ENCODE assay signal across 15 cellular contexts in the genomic region with DNA sequence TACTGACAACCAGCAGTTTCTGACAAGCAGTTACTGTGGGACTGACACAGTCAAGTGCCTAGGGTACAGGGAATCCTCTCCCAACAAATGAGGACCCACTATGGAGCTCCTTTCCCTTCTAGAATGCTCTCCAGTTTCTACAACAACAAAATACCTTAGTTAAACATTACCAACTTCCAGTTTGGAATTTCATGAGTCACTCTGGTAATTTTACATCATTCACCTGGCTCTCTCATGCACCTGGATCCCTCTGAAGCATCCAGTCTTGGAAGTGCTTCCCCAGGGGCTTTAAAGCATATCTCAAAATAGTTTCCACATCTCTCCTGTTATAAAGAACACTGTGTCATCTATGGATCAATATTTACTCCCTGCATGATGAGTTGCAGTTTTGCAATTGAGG.
"Had no signal": no experiment of that assay in that cellular context is flagged by ENCODE, and none has a peak within 500 bp of the region (broad histone marks: within the 10 kb centered on the region; RNA-seq: fewer than 3 reads in every experiment).

No MANE protein-coding gene starts in this region.

- ATAC-seq: activated CD8-positive, alpha-beta memory T cell treated with anti-CD3 and anti-CD28 coated beads, Interleukin-2, amount 10 ng/mL, durations not matched to agents 7 days and 5 days; activated naive CD8-positive, alpha-beta T cell treated with anti-CD3 and anti-CD28 coated beads, Interleukin-2, amount 50 U/mL, for 24 hours; gastroesophageal sphincter; stimulated activated effector memory CD8-positive, alpha-beta T cell treated with anti-CD3 and anti-CD28 coated beads, Interleukin-12 subunit alpha, Interleukin-12 subunit beta, amount 100 ng/mL, for 72 hours had no signal

- H3K27me3 Mint-ChIP-seq: activated CD8-positive, alpha-beta memory T cell treated with anti-CD3 and anti-CD28 coated beads, Interleukin-2, amount 10 ng/mL, durations not matched to agents 7 days and 5 days; activated naive CD8-positive, alpha-beta T cell treated with anti-CD3 and anti-CD28 coated beads, Interleukin-2, amount 50 U/mL, for 24 hours had no signal

- H3K4me3 ChIP-seq: gastroesophageal sphincter, lung, neural progenitor cell, ovary, thoracic aorta had no signal

- H3K36me3 ChIP-seq: gastroesophageal sphincter, neural progenitor cell, ovary, thoracic aorta had no signal

- DNase-seq: activated CD4-positive, alpha-beta T cell treated with anti-CD3 and anti-CD28 coated beads, Interleukin-2, amount 50 U/mL, for 48 hours; activated CD8-positive, alpha-beta memory T cell treated with anti-CD3 and anti-CD28 coated beads, Interleukin-2, amount 10 ng/mL, durations not matched to agents 7 days and 5 days; activated naive CD4-positive, alpha-beta T cell treated with anti-CD3 and anti-CD28 coated beads for 36 hours; activated naive CD8-positive, alpha-beta T cell treated with anti-CD3 and anti-CD28 coated beads, Interleukin-2, amount 50 U/mL, for 24 hours; activated T-cell treated with anti-CD3 and anti-CD28 coated beads, Interleukin-2, amount 50 U/mL, for 1 hour; aorta; dermis blood vessel endothelial cell; ovary; stimulated activated CD4-positive, alpha-beta T cell treated with anti-CD3 and anti-CD28 coated beads, Interleukin-12 subunit alpha, Interleukin-12 subunit beta, amount 100 ng/mL, for 4 hours had no signal

- H3K36me3 Mint-ChIP-seq: activated CD8-positive, alpha-beta memory T cell treated with anti-CD3 and anti-CD28 coated beads, Interleukin-2, amount 10 ng/mL, durations not matched to agents 7 days and 5 days; neural progenitor cell; stimulated activated effector memory CD8-positive, alpha-beta T cell treated with anti-CD3 and anti-CD28 coated beads, Interleukin-12 subunit alpha, Interleukin-12 subunit beta, amount 100 ng/mL, for 72 hours had no signal

- H3K4me1 Mint-ChIP-seq: activated CD8-positive, alpha-beta memory T cell treated with anti-CD3 and anti-CD28 coated beads, Interleukin-2, amount 10 ng/mL, durations not matched to agents 7 days and 5 days; activated naive CD8-positive, alpha-beta T cell treated with anti-CD3 and anti-CD28 coated beads, Interleukin-2, amount 50 U/mL, for 24 hours; neural progenitor cell; stimulated activated effector memory CD8-positive, alpha-beta T cell treated with anti-CD3 and anti-CD28 coated beads, Interleukin-12 subunit alpha, Interleukin-12 subunit beta, amount 100 ng/mL, for 72 hours had no signal

- H3K9me3 Mint-ChIP-seq: activated T-helper 2 cell treated with anti-CD3 and anti-CD28 coated beads, Interferon-gamma antibody, Interleukin-2, Interleukin-4, amounts not matched to agents 10 μg/mL and 5 μg/mL and 100 μg/mL, durations not matched to agents 14 hours and 24 hours and 36 hours; neural progenitor cell had no signal

- H3K4me3 Mint-ChIP-seq: activated CD8-positive, alpha-beta memory T cell treated with anti-CD3 and anti-CD28 coated beads, Interleukin-2, amount 10 ng/mL, durations not matched to agents 7 days and 5 days; activated naive CD4-positive, alpha-beta T cell treated with anti-CD3 and anti-CD28 coated beads for 36 hours; activated naive CD8-positive, alpha-beta T cell treated with anti-CD3 and anti-CD28 coated beads, Interleukin-2, amount 50 U/mL, for 24 hours; neural progenitor cell; stimulated activated effector memory CD8-positive, alpha-beta T cell treated with anti-CD3 and anti-CD28 coated beads, Interleukin-12 subunit alpha, Interleukin-12 subunit beta, amount 100 ng/mL, for 72 hours had no signal

- H3K27ac Mint-ChIP-seq: activated CD8-positive, alpha-beta memory T cell treated with anti-CD3 and anti-CD28 coated beads, Interleukin-2, amount 10 ng/mL, durations not matched to agents 7 days and 5 days; activated naive CD4-positive, alpha-beta T cell treated with anti-CD3 and anti-CD28 coated beads for 36 hours; activated naive CD8-positive, alpha-beta T cell treated with anti-CD3 and anti-CD28 coated beads, Interleukin-2, amount 50 U/mL, for 24 hours; activated T-helper 2 cell treated with anti-CD3 and anti-CD28 coated beads, Interferon-gamma antibody, Interleukin-2, Interleukin-4, amounts not matched to agents 10 μg/mL and 5 μg/mL and 100 μg/mL, durations not matched to agents 14 hours and 24 hours and 36 hours; neural progenitor cell; stimulated activated effector memory CD8-positive, alpha-beta T cell treated with anti-CD3 and anti-CD28 coated beads, Interleukin-12 subunit alpha, Interleukin-12 subunit beta, amount 100 ng/mL, for 72 hours had no signal

- H3K27me3 ChIP-seq: gastroesophageal sphincter, neural progenitor cell, ovary had no signal
